In the genomic region with DNA sequence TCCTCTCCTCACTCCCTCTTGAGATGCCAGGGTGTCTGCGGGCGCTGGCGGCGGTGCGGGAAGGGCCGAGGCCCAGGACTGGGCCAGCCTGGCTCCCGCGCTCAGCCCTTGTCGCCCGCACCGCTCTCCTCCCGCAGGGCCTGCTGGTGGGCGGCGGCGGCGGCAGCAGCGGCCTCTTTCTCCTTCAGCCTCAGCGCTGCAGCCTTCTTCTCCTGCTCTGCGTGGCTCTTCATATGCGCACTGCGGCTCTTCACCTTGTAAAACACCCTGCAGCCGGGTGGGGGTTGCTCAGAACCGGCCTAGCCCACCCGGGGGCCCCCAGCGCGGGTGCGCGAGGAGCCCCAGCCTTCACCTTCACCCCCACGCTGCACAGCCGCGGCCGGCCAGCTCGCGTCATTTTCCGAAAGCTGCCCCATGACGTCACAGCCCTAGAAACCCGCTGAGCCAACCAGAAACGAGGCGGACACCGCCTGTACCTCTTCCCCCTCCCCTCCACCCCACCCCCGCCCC, we compare ENCODE assay signal across 14 cellular contexts. TPM values are rescaled to one million over a fixed set of nuclear protein-coding genes. Genes with fewer than 3 reads are reported as not detected.
DNase-seq lines count a peak whose midpoint lies in the region; ATAC-seq, FAIRE-seq and TF ChIP-seq lines count a peak whose summit lies in the region.
"Had no signal": no experiment of that assay in that cellular context is flagged by ENCODE, and none has a peak within 500 bp of the region (broad histone marks: within the 10 kb centered on the region; RNA-seq: fewer than 3 reads in every experiment).

No MANE protein-coding gene starts in this region.

- H3K4me2 ChIP-seq in GM23338: peak overlapping the region; percentile 97
- H3K4me2 ChIP-seq in GM12878 (ENCODE audit: control insufficient read depth, insufficient read depth): no peak overlapping the region

- peak; percentile 38 for ATAC-seq in GM23338
- ATAC-seq in GM12878: no peak
- ATAC-seq in HG03442 (IDR thresholded peaks at IDR 0.05; ENCODE audit: unreplicated experiment): no peak
- ATAC-seq in activated CD8-positive, alpha-beta T cell treated with anti-CD3 and anti-CD28 coated beads, Interleukin-2, amount 10 ng/mL, durations not matched to agents 7 days and 5 days: no peak
- no peak for ATAC-seq in GM21390 (IDR thresholded peaks at IDR 0.05; ENCODE audit: unreplicated experiment)

- intact Hi-C loops in GM12878 (cut with micrococcal nuclease; ENCODE audit: unreplicated experiment) (no loop called here), prostate gland (cut with DNase I) (loop anchor here (5.0 kb wide), 1 partner anchor 56 kb away; no protein-coding TSS in a partner anchor)

- peak; percentile 86 for DNase-seq in GM23338 (ENCODE audit: low spot score)
- no peak for DNase-seq in GM12878 (ENCODE audit: low read depth, low spot score)
- no peak for DNase-seq in prostate gland (ENCODE audit: low spot score)
- DNase-seq in NCI-H1092 (lab: John Stamatoyannopoulos, UW): no peak
- DNase-seq in activated CD8-positive, alpha-beta T cell treated with anti-CD3 and anti-CD28 coated beads, Interleukin-2, amount 10 ng/mL, durations not matched to agents 7 days and 5 days: no peak
- DNase-seq: activated CD4-positive, alpha-beta T cell treated with anti-CD3 and anti-CD28 coated beads for 4 hours; activated gamma-delta T cell treated with Interleukin-2 at 50 U/mL for 16 hours; GDM1; NCI-H510A had no signal

- CTCF ChIA-PET in GM12878 (lab: Yijun Ruan, JAX): no interaction called here
- CTCF ChIA-PET in activated CD8-positive, alpha-beta T cell treated with anti-CD3 and anti-CD28 coated beads, Interleukin-2, amount 10 ng/mL, durations not matched to agents 7 days and 5 days (lab: Charles Lee): no interaction called here

- peaks cover 15% of the 10 kb centered on the region; the same call in 1 of the 2 replicates for H3F3A ChIP-seq in GM23338 (replicated peaks; ENCODE audit: low read depth)

- no peaks in the 10 kb centered on the region for H3K36me3 ChIP-seq in GM23338 (ENCODE audit: insufficient read depth)
- peaks cover 34 to 60% of the 10 kb centered on the region in 2 experiments for H3K36me3 ChIP-seq in GM12878 (ENCODE audit: control insufficient read depth in 2 of 2, insufficient read depth in 2 of 2, low read length in 1 of 2)
- peaks cover 4% of the 10 kb centered on the region for H3K36me3 ChIP-seq in iPS-15b (ENCODE audit: control insufficient read depth, insufficient read depth, low read length)
- H3K36me3 ChIP-seq in prostate gland: peaks cover 9 to 13% of the 10 kb centered on the region in 2 donors

- TF ChIP-seq EP300 in GM12878 (IDR thresholded peaks at IDR 0.05; ENCODE audit: borderline replicate concordance in 1 of 2, control insufficient read depth in 1 of 2, low read depth in 2 of 2, low read length in 2 of 2): no peak

- TF ChIP-seq CTCF in GM23338 (conservative IDR thresholded peaks at IDR 0.05; ENCODE audit: low read depth in 2 of 2) (no peak), GM12878 (IDR thresholded peaks at IDR 0.05 in 2 of 3, conservative IDR thresholded peaks at IDR 0.05 in 1 of 3; ENCODE audit: control insufficient read depth in 2 of 3, extremely low read depth in 1 of 3, insufficient read depth in 1 of 3, low read depth in 3 of 3, low read length in 3 of 3) (no peak), prostate gland (IDR thresholded peaks at IDR 0.05) (no peak)

- no peaks in the 10 kb centered on the region for H3K9me3 Mint-ChIP-seq in GM23338
- no peaks in the 10 kb centered on the region for H3K9me3 Mint-ChIP-seq in activated CD8-positive, alpha-beta T cell treated with anti-CD3 and anti-CD28 coated beads, Interleukin-2, amount 10 ng/mL, durations not matched to agents 7 days and 5 days (ENCODE audit: insufficient read depth)

- H3K4me3 ChIP-seq in GM23338: peak overlapping the region; percentile 88
- H3K4me3 ChIP-seq in GM12878: no peak overlapping the region
- H3K4me3 ChIP-seq in iPS-15b (ENCODE audit: low read depth, low read length): peak overlapping the region; percentile 66
- H3K4me3 ChIP-seq in prostate gland: no peak overlapping the region

- TF ChIP-seq RAD21 in GM12878 (IDR thresholded peaks at IDR 0.05; ENCODE audit: insufficient read depth, low read depth, low read length): no peak

- 97% methylated on average over 33 of the region's 41 CpGs for WGBS in GM12878 (ENCODE audit: insufficient coverage, insufficient replicate concordance, low lambda C conversion rate, missing lambda C conversion rate)
- 55% methylated on average over 29 of the region's 41 CpGs for WGBS in prostate gland

- H3K27me3 ChIP-seq in GM23338 (ENCODE audit: insufficient read depth) (peaks cover 12% of the 10 kb centered on the region; the same call in 1 of the 2 replicates), GM12878 (replicated peaks in 1 of 2; ENCODE audit: control insufficient read depth in 2 of 2, insufficient read depth in 2 of 2, low read length in 1 of 2) (no peaks in the 10 kb centered on the region), iPS-15b (ENCODE audit: control insufficient read depth, insufficient read depth, low read length) (no peaks in the 10 kb centered on the region), prostate gland (replicated peaks; ENCODE audit: insufficient read depth) (no peaks in the 10 kb centered on the region)

- H3K79me2 ChIP-seq in GM23338 (replicated peaks; ENCODE audit: insufficient read depth) (no peaks in the 10 kb centered on the region), GM12878 (ENCODE audit: control insufficient read depth, insufficient read depth, low read length) (no peaks in the 10 kb centered on the region)

- H3K4me3 Mint-ChIP-seq in GM23338: peak overlapping the region; percentile 82
- no peak overlapping the region for H3K4me3 Mint-ChIP-seq in activated CD8-positive, alpha-beta T cell treated with anti-CD3 and anti-CD28 coated beads, Interleukin-2, amount 10 ng/mL, durations not matched to agents 7 days and 5 days
- H3K4me3 Mint-ChIP-seq: B cell had no signal

- no TSS peak for BruUV-seq in GM12878 (replicated peaks; lab: Mats Ljungman, UMichigan)

- H3K4me1 ChIP-seq in GM23338 (ENCODE audit: insufficient read depth): peaks cover 41% of the 10 kb centered on the region
- peaks cover 4% of the 10 kb centered on the region for H3K4me1 ChIP-seq in GM12878 (ENCODE audit: control insufficient read depth, insufficient read depth, low read length)
- H3K4me1 ChIP-seq in iPS-15b (ENCODE audit: control insufficient read depth, insufficient read depth, low read length): peaks cover 28% of the 10 kb centered on the region
- H3K4me1 ChIP-seq in prostate gland (replicated peaks): peaks cover 11% of the 10 kb centered on the region

- no peak overlapping the region for H3K9ac ChIP-seq in GM12878 (ENCODE audit: control insufficient read depth, insufficient read depth, low read length)
- peak overlapping the region; percentile 60 for H3K9ac ChIP-seq in iPS-15b (ENCODE audit: low read depth, low read length)

- in situ Hi-C loops in GM12878 (cut with MboI): no loop called here

- H3K9me3 ChIP-seq in GM12878 (replicated peaks; ENCODE audit: control insufficient read depth, insufficient read depth, low read length) (no peaks in the 10 kb centered on the region), iPS-15b (ENCODE audit: control insufficient read depth, insufficient read depth, low read length) (no peaks in the 10 kb centered on the region), prostate gland (no peaks in the 10 kb centered on the region)

- FAIRE-seq in GM12878 (lab: Jason Lieb, UNC): no peak
- FAIRE-seq: islet of Langerhans had no signal

- H3K27me3 Mint-ChIP-seq in GM23338 (ENCODE audit: insufficient read depth, low read depth, poor library complexity): peaks cover 19% of the 10 kb centered on the region
- no peaks in the 10 kb centered on the region for H3K27me3 Mint-ChIP-seq in activated CD8-positive, alpha-beta T cell treated with anti-CD3 and anti-CD28 coated beads, Interleukin-2, amount 10 ng/mL, durations not matched to agents 7 days and 5 days (ENCODE audit: low read depth)
- H3K27me3 Mint-ChIP-seq: B cell had no signal

- no peak overlapping the region for H3K27ac Mint-ChIP-seq in GM23338
- H3K27ac Mint-ChIP-seq in activated CD8-positive, alpha-beta T cell treated with anti-CD3 and anti-CD28 coated beads, Interleukin-2, amount 10 ng/mL, durations not matched to agents 7 days and 5 days: no peak overlapping the region
- H3K27ac Mint-ChIP-seq: B cell had no signal

- TF ChIP-seq POLR2A in GM12878 (IDR thresholded peaks at IDR 0.05; ENCODE audit: low read depth, low read length) (peak; percentile 40; the same call in 1 of the 2 replicates), prostate gland (IDR thresholded peaks at IDR 0.05) (no peak)

- H4K20me1 ChIP-seq in GM23338 (replicated peaks; ENCODE audit: insufficient read depth): peaks cover 7% of the 10 kb centered on the region; the same call in 1 of the 2 replicates
- H4K20me1 ChIP-seq in GM12878 (ENCODE audit: control insufficient read depth, insufficient read depth): peaks cover 2% of the 10 kb centered on the region; the same call in 1 of the 2 replicates

- RAD21 ChIA-PET in GM12878 (lab: Charles Lee; ENCODE audit: unreplicated experiment): no interaction called here

- POLR2A ChIA-PET in GM12878 (lab: Charles Lee): no interaction called here
- POLR2A ChIA-PET in activated CD8-positive, alpha-beta T cell treated with anti-CD3 and anti-CD28 coated beads, Interleukin-2, amount 10 ng/mL, durations not matched to agents 7 days and 5 days (lab: Charles Lee): no interaction called here

- peak overlapping the region; percentile 83 for H2AFZ ChIP-seq in GM23338
- no peak overlapping the region for H2AFZ ChIP-seq in GM12878 (ENCODE audit: control insufficient read depth, low read depth, low read length)

- no peak overlapping the region for H3K27ac ChIP-seq in GM23338 (ENCODE audit: low read depth)
- no peak overlapping the region for H3K27ac ChIP-seq in GM12878 (ENCODE audit: control insufficient read depth, insufficient read depth)
- H3K27ac ChIP-seq in prostate gland: peak overlapping the region; percentile 45 to 61

- H3K9me2 ChIP-seq in GM23338 (ENCODE audit: insufficient read depth): no peaks in the 10 kb centered on the region

- peaks cover 58% of the 10 kb centered on the region for H3K4me1 Mint-ChIP-seq in GM23338
- H3K4me1 Mint-ChIP-seq in activated CD8-positive, alpha-beta T cell treated with anti-CD3 and anti-CD28 coated beads, Interleukin-2, amount 10 ng/mL, durations not matched to agents 7 days and 5 days (ENCODE audit: low read depth): peaks cover 12% of the 10 kb centered on the region

- SMC1A ChIA-PET in GM12878 (lab: Charles Lee; ENCODE audit: uncharacterized antibody, unreplicated experiment): no interaction called here

- peaks cover 17% of the 10 kb centered on the region for H3K36me3 Mint-ChIP-seq in GM23338 (ENCODE audit: low read depth)
- H3K36me3 Mint-ChIP-seq in activated CD8-positive, alpha-beta T cell treated with anti-CD3 and anti-CD28 coated beads, Interleukin-2, amount 10 ng/mL, durations not matched to agents 7 days and 5 days (ENCODE audit: low read depth): peaks cover 61% of the 10 kb centered on the region

RNA-seq across cellular contexts. Expression of a gene that starts 4.6 kb away (rescaled TPM):
- total RNA-seq in GM23338 (2014; rRNA removed; shearing (Covaris generic)): 32.9 and 35.6 TPM in 2 replicates
- polyA plus RNA-seq in GM23338 (2016; fragmentation: Nextera tagmentation; extraction: Ambion mirVana) (18.2 and 19.6 TPM in 2 replicates), GM12878 (2011; rRNA removed) (7.8 and 9.7 TPM in 2 replicates), GM12878 (2014; fragmentation: Illumina TruSeq; extraction: Trizol) (14.0 and 14.4 TPM in 2 replicates), GM12878 (2014; fragmentation: Nextera tagmentation; extraction: Ambion mirVana) (1 to 10 TPM; 1.8 to 6.5 TPM), GM12878 (2014; rRNA removed) (14.4 and 15.3 TPM in 2 replicates), GM12878 (2016; fragmentation: Nextera tagmentation; extraction: Ambion mirVana) (10 to 100 TPM; 35.0 to 39.3 TPM)
- total RNA-seq in GM12878 (2013; cell fraction: nucleolus; rRNA removed): 8.8 and 10.1 TPM in 2 replicates
- total RNA-seq in GM12878 (2014; rRNA removed) (3.8 and 4.0 TPM in 2 replicates), GM12878 (2014; rRNA removed; fragmentation: Illumina TruSeq; extraction: Trizol) (6.8 TPM in 2 replicates), GM12878 (2021) (22.4 and 24.0 TPM in 2 replicates), prostate gland (10 to 100 TPM; 18.6 to 62.7 TPM)
- 7.3 TPM for polyA plus RNA-seq in GM12878 (2011; ENCODE audit: low read depth)
- polyA plus RNA-seq in GM12878 (2011; cell fraction: cytosol; rRNA removed): 7.1 and 7.2 TPM in 2 replicates
- polyA plus RNA-seq in GM12878 (2011; cell fraction: nucleus; rRNA removed): 7.9 and 9.2 TPM in 2 replicates
- 9.3 and 11.6 TPM in 2 replicates for polyA plus RNA-seq in GM12878 (2012)
- polyA minus RNA-seq in GM12878 (2011; rRNA and poly(A)+ RNA removed): 5.3 and 7.1 TPM in 2 replicates
- 3.3 and 3.7 TPM in 2 replicates for polyA minus RNA-seq in GM12878 (2011; cell fraction: cytosol; rRNA and poly(A)+ RNA removed)
- 3.6 and 4.6 TPM in 2 replicates for polyA minus RNA-seq in GM12878 (2011; cell fraction: nucleus; rRNA and poly(A)+ RNA removed)
- 10 to 100 TPM; 24.4 to 25.6 TPM for total RNA-seq in activated CD8-positive, alpha-beta T cell treated with anti-CD3 and anti-CD28 coated beads, Interleukin-2, amount 10 ng/mL, durations not matched to agents 7 days and 5 days

Comparison
In these comparisons a context has a peak if more than half of its experiments do, and no peak if none do; other contexts are left out.
1. H3K27ac ChIP-seq: peak in prostate gland (2 of 2); none in GM23338 (single experiment) and GM12878 (single experiment).
2. H3K4me3 ChIP-seq: peak in GM23338 (single experiment) and iPS-15b (single experiment); none in GM12878 (single experiment) and prostate gland (0 of 2).